Comparison of ENCODE assay signal across 24 cellular contexts in genomic region chr15:72323752-72324151, GRCh38. TPM values are rescaled to one million over a fixed set of nuclear protein-coding genes. Genes with fewer than 3 reads are reported as not detected.
"Had no signal": no experiment of that assay in that cellular context is flagged by ENCODE, and none has a peak within 500 bp of the region (broad histone marks: within the 10 kb centered on the region; RNA-seq: fewer than 3 reads in every experiment).

No MANE protein-coding gene starts in this region.

- H3K27me3 ChIP-seq: Peyer's patch, SJSA1 had no signal

- DNase-seq: KBM-7, NCI-H1092, NCI-H1105 treated with DMSO at 0.1 percent for 48 hours, NCI-H1417 treated with DMSO at 0.1 percent for 48 hours, NCI-H146, NCI-H1694 treated with DMSO at 0.1 percent for 48 hours, NCI-H1930, NCI-H2081 treated with DMSO at 0.1 percent for 48 hours, NCI-H2171, NCI-H226, NCI-H446, NCI-H510A, NCI-H524 treated with DMSO at 0.1 percent for 48 hours, NCI-H69, NCI-H774, PC-3, Peyer's patch, Right ventricle myocardium superior, RPMI8226, SIG-M5 had no signal

- FAIRE-seq: HTR-8/SVneo had no signal

- ATAC-seq: PC-3 had no signal

- H3K9me3 ChIP-seq: Peyer's patch had no signal

- H3K36me3 ChIP-seq: SJSA1 had no signal

- H3K4me3 ChIP-seq: Peyer's patch, SJSA1, SK-N-MC had no signal

- H3K27ac ChIP-seq: HL-60, Peyer's patch, SJSA1, SK-N-MC had no signal

RNA-seq across cellular contexts. Expression of gene CELF6, which starts 3.8 kb away (rescaled TPM):
- total RNA-seq: PC-3 had no signal

RNA-seq across cellular contexts. Expression of gene PARP6, which starts 51.4 kb away (rescaled TPM):
- total RNA-seq: PC-3 had no signal

RNA-seq across cellular contexts. Expression of gene HEXA, which starts 52.1 kb away (rescaled TPM):
- total RNA-seq: PC-3 had no signal
